Comparison of ENCODE assay signal across 16 cellular contexts in genomic region chr5:54220230-54221040, GRCh38.
DNase-seq lines count a peak whose midpoint lies in the region; ATAC-seq and TF ChIP-seq lines count a peak whose summit lies in the region.
"Had no signal": no experiment of that assay in that cellular context is flagged by ENCODE, and none has a peak within 500 bp of the region (broad histone marks: within the 10 kb centered on the region; RNA-seq: fewer than 3 reads in every experiment).

No MANE protein-coding gene starts in this region.

- H3K4me3 ChIP-seq in AG04450 (ENCODE audit: low read depth, low read length) (peak overlapping the region; percentile 31), right lobe of liver (peak overlapping the region; percentile 14 to 54 (median 40)), trophoblast cell (ENCODE audit: low read depth, low read length) (no peak overlapping the region)
- H3K4me3 ChIP-seq: HAP-1 had no signal

- no peak overlapping the region for H3K4ac ChIP-seq in trophoblast cell (ENCODE audit: low read depth, low read length)

- no peak overlapping the region for H3K4me3 Mint-ChIP-seq in activated CD8-positive, alpha-beta memory T cell treated with anti-CD3 and anti-CD28 coated beads, Interleukin-2, amount 10 ng/mL, durations not matched to agents 7 days and 5 days

- H3K27me3 ChIP-seq in AG04450 (ENCODE audit: control insufficient read depth, insufficient read depth, low read length) (no peaks in the 10 kb centered on the region), right lobe of liver (no peaks in the 10 kb centered on the region), trophoblast cell (ENCODE audit: insufficient read depth, low read length) (no peaks in the 10 kb centered on the region)

- H3K18ac ChIP-seq in trophoblast cell (ENCODE audit: low read length) = no peak overlapping the region

- CTCF ChIA-PET in AG04450 (lab: Charles Lee) = interaction anchor here (1.0 kb wide), 1 partner anchor 9 kb away, joined by 8 read pairs; no protein-coding TSS in a partner anchor
- CTCF ChIA-PET in activated CD8-positive, alpha-beta memory T cell treated with anti-CD3 and anti-CD28 coated beads, Interleukin-2, amount 10 ng/mL, durations not matched to agents 7 days and 5 days (lab: Charles Lee) = no interaction called here

- no peak overlapping the region for H3K4me2 ChIP-seq in trophoblast cell (ENCODE audit: low read length)

- peaks cover 2% of the 10 kb centered on the region for H3K79me1 ChIP-seq in trophoblast cell (ENCODE audit: low read length)

- H3K9me3 ChIP-seq in AG04450 (ENCODE audit: control insufficient read depth, insufficient read depth, low read length) (no peaks in the 10 kb centered on the region), right lobe of liver (no peaks in the 10 kb centered on the region), trophoblast cell (ENCODE audit: insufficient read depth, low read depth, low read length) (no peaks in the 10 kb centered on the region)
- H3K9me3 ChIP-seq: HAP-1 had no signal

- no peak overlapping the region for H2BK120ac ChIP-seq in trophoblast cell (ENCODE audit: insufficient read depth, low read length, poor library complexity)

- no peak overlapping the region for H3K27ac Mint-ChIP-seq in activated CD8-positive, alpha-beta memory T cell treated with anti-CD3 and anti-CD28 coated beads, Interleukin-2, amount 10 ng/mL, durations not matched to agents 7 days and 5 days

- H3K9ac ChIP-seq in trophoblast cell (ENCODE audit: low read length) = no peak overlapping the region

- no peak for TF ChIP-seq CTCF in AG04450 (IDR thresholded peaks at IDR 0.05; ENCODE audit: low read depth, low read length)
- no peak for TF ChIP-seq CTCF in VCaP (conservative IDR thresholded peaks at IDR 0.05)
- TF ChIP-seq CTCF in right lobe of liver (IDR thresholded peaks at IDR 0.05) = no peak

- H2BK12ac ChIP-seq in trophoblast cell (ENCODE audit: low read length) = peak overlapping the region; percentile 22

- H2BK5ac ChIP-seq in trophoblast cell (ENCODE audit: low read depth, low read length, poor library complexity) = no peak overlapping the region

- no peak overlapping the region for H4K91ac ChIP-seq in trophoblast cell (ENCODE audit: low read depth, low read length)

- H3K36me3 ChIP-seq in right lobe of liver = no peaks in the 10 kb centered on the region
- no peaks in the 10 kb centered on the region for H3K36me3 ChIP-seq in trophoblast cell (ENCODE audit: control insufficient read depth in 1 of 2, insufficient read depth in 2 of 2, low read length in 2 of 2)
- H3K36me3 ChIP-seq: HAP-1 had no signal

- H3K9me3 Mint-ChIP-seq in activated CD8-positive, alpha-beta memory T cell treated with anti-CD3 and anti-CD28 coated beads, Interleukin-2, amount 10 ng/mL, durations not matched to agents 7 days and 5 days (ENCODE audit: low read depth) = no peaks in the 10 kb centered on the region

- no peaks in the 10 kb centered on the region for H3K27me3 Mint-ChIP-seq in activated CD8-positive, alpha-beta memory T cell treated with anti-CD3 and anti-CD28 coated beads, Interleukin-2, amount 10 ng/mL, durations not matched to agents 7 days and 5 days

- no peak overlapping the region for H2AK5ac ChIP-seq in trophoblast cell (ENCODE audit: low read length)

- H3K4me1 Mint-ChIP-seq in activated CD8-positive, alpha-beta memory T cell treated with anti-CD3 and anti-CD28 coated beads, Interleukin-2, amount 10 ng/mL, durations not matched to agents 7 days and 5 days = no peaks in the 10 kb centered on the region

- peaks cover 1% of the 10 kb centered on the region for H3K79me2 ChIP-seq in trophoblast cell (ENCODE audit: control insufficient read depth, insufficient read depth, low read length, poor library complexity)

- H3K23ac ChIP-seq in trophoblast cell (ENCODE audit: low read length) = no peak overlapping the region

- POLR2A ChIA-PET in AG04450 (lab: Yijun Ruan, JAX) = no interaction called here

- intact Hi-C loops in right lobe of liver (cut with DNase I) = no loop called here

- H3K14ac ChIP-seq in trophoblast cell (ENCODE audit: low read length) = no peak overlapping the region

- H3K4me1 ChIP-seq in right lobe of liver = no peaks in the 10 kb centered on the region
- peaks cover 0 to 3% of the 10 kb centered on the region in 2 experiments for H3K4me1 ChIP-seq in trophoblast cell (ENCODE audit: control insufficient read depth in 1 of 2, insufficient read depth in 2 of 2, low read length in 2 of 2)
- H3K4me1 ChIP-seq: HAP-1 had no signal

- H4K8ac ChIP-seq in trophoblast cell (ENCODE audit: low read depth, low read length) = no peak overlapping the region

- DNase-seq in AG04450 (ENCODE audit: low read depth, low spot score) = no peak
- DNase-seq in right lobe of liver = no peak
- no peak for DNase-seq in trophoblast cell
- DNase-seq in T1000 (lab: John Stamatoyannopoulos, UW) = no peak
- no peak for DNase-seq in DMS79 treated with DMSO at 0.1 percent for 48 hours (lab: John Stamatoyannopoulos, UW)
- no peak for DNase-seq in RKO (ENCODE audit: low spot score)
- no peak for DNase-seq in activated CD8-positive, alpha-beta memory T cell treated with anti-CD3 and anti-CD28 coated beads, Interleukin-2, amount 10 ng/mL, durations not matched to agents 7 days and 5 days
- DNase-seq: DMS153, NCI-H1048, NCI-H1694, NCI-H748 treated with DMSO at 0.1 percent for 48 hours, SHP77 had no signal

- H4K12ac ChIP-seq in trophoblast cell (ENCODE audit: low read depth, low read length) = no peak overlapping the region

- no peak for TF ChIP-seq POLR2A in right lobe of liver (IDR thresholded peaks at IDR 0.05)

- no peak overlapping the region for H2AFZ ChIP-seq in trophoblast cell (ENCODE audit: insufficient read depth, low read length, poor library complexity)

- H3K27ac ChIP-seq in AG04450 (ENCODE audit: low read depth, low read length) (no peak overlapping the region), VCaP (peak overlapping the region; percentile 22; the same call in 1 of the 2 replicates), right lobe of liver (peak overlapping the region; percentile 19 to 69 (median 55)), trophoblast cell (ENCODE audit: low read depth, low read length) (no peak overlapping the region)
- H3K27ac ChIP-seq: C4-2B had no signal

- peak; percentile 62 to 71 (median 69) for ATAC-seq in right lobe of liver
- ATAC-seq in activated CD8-positive, alpha-beta memory T cell treated with anti-CD3 and anti-CD28 coated beads, Interleukin-2, amount 10 ng/mL, durations not matched to agents 7 days and 5 days = no peak
- ATAC-seq: Panc1 had no signal

- 24% methylated on average over 12 of the region's 12 CpGs for WGBS in right lobe of liver (ENCODE audit: insufficient coverage, low coverage, low lambda C conversion rate, missing lambda C conversion rate)
- WGBS in trophoblast cell (ENCODE audit: extremely low coverage, insufficient coverage, insufficient read length) = no CpG with 5 or more reads among the region's 12 CpGs

- no peaks in the 10 kb centered on the region for H3K36me3 Mint-ChIP-seq in activated CD8-positive, alpha-beta memory T cell treated with anti-CD3 and anti-CD28 coated beads, Interleukin-2, amount 10 ng/mL, durations not matched to agents 7 days and 5 days

Comparison
In these comparisons a context has a peak if more than half of its experiments do, and no peak if none do; other contexts are left out.
1. H3K27ac ChIP-seq: peak in VCaP (single experiment) and right lobe of liver (3 of 3); none in AG04450 (single experiment) and trophoblast cell (single experiment).